Comparison of ENCODE assay signal across 9 cellular contexts in the genomic region with DNA sequence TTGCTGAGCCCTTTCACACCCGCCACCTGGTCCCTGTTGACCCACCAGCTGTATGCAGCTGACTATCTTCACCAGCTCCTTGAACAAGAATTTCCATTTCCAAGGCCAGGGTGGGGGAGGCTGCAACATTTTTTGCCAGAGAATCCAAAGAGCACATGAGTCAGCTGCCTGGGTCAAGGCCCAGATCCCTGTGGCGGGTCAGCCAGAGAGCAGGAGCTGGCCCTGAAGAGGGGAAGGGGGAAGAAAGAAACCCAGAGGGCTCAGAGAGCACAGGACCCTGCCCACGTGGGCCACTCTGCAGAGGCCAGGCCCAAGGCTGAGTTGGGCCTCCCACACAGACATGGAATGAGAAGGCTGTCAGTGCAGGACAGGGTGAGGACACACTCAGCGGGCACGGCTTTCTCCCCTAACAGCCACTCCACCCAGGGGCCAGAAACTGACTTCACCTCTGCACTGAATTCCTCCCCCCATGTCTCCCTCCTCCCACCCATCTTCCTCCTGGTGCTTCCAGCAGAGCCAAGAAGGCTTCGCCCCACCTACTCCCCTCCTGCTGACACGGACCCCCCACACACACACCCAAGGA. TPM values are rescaled to one million over a fixed set of nuclear protein-coding genes. Genes with fewer than 3 reads are reported as not detected.
DNase-seq lines count a peak whose midpoint lies in the region; ATAC-seq, FAIRE-seq and TF ChIP-seq lines count a peak whose summit lies in the region.
"Had no signal": no experiment of that assay in that cellular context is flagged by ENCODE, and none has a peak within 500 bp of the region (broad histone marks: within the 10 kb centered on the region; RNA-seq: fewer than 3 reads in every experiment).

No MANE protein-coding gene starts in this region.

- FAIRE-seq in bronchial epithelial cell (lab: Jason Lieb, UNC): no peak

- H3K27me3 ChIP-seq in bronchial epithelial cell (ENCODE audit: control insufficient read depth, insufficient read depth, low read length): no peaks in the 10 kb centered on the region
- no peaks in the 10 kb centered on the region for H3K27me3 ChIP-seq in left lung

- peak; percentile 63 for DNase-seq in HFF-Myc (ENCODE audit: extremely low read depth, low read depth)
- peak; percentile 57 for DNase-seq in bronchial epithelial cell (ENCODE audit: low read depth)
- DNase-seq in left lung: peak in 1 of 2 donors; percentile 82
- peak; percentile 92 for DNase-seq in stromal cell of bone marrow (ENCODE audit: low read depth)
- DNase-seq in mesenteric fat pad (ENCODE audit: low spot score): no peak
- DNase-seq in retina: no peak
- no peak for DNase-seq in 8988T
- DNase-seq: stimulated activated CD4-positive, alpha-beta T cell treated with anti-CD3 and anti-CD28 coated beads, Interleukin-1b, Interleukin-23, amount 100 ng/mL, for 48 hours had no signal

- intact Hi-C loops in left lung (cut with DNase I): no loop called here

- no peak for TF ChIP-seq CTCF in HFF-Myc (IDR thresholded peaks at IDR 0.05; ENCODE audit: low read depth, low read length, missing control alignments)
- no peak for TF ChIP-seq CTCF in bronchial epithelial cell (IDR thresholded peaks at IDR 0.05; ENCODE audit: insufficient read depth, low read length, severe bottlenecking)
- TF ChIP-seq CTCF in left lung (IDR thresholded peaks at IDR 0.05): no peak

- H3K36me3 ChIP-seq in bronchial epithelial cell (ENCODE audit: control insufficient read depth, insufficient read depth, low read length) (no peaks in the 10 kb centered on the region), left lung (no peaks in the 10 kb centered on the region)

- H3K27ac ChIP-seq in left lung: peak overlapping the region; percentile 39 to 53

- H3K4me3 ChIP-seq in HFF-Myc (replicated peaks; ENCODE audit: low read depth, low read length): no peak overlapping the region
- H3K4me3 ChIP-seq in bronchial epithelial cell (ENCODE audit: low read depth, low read length): no peak overlapping the region
- no peak overlapping the region for H3K4me3 ChIP-seq in left lung

- peaks cover 0 to 10% of the 10 kb centered on the region in 2 donors for H3K4me1 ChIP-seq in left lung

- H3K9me3 ChIP-seq in left lung: no peaks in the 10 kb centered on the region

- ATAC-seq in left lung (peak; percentile 75), HG02970 (IDR thresholded peaks at IDR 0.05; ENCODE audit: low FRiP score, unreplicated experiment) (no peak)

RNA-seq across cellular contexts. Expression of a gene that starts 28.9 kb away (rescaled TPM):
- 2,948 and 3,820 TPM in 2 replicates for total RNA-seq in bronchial epithelial cell
- 1,000 to 10,000 TPM; 1,672 to 1,797 TPM for total RNA-seq in left lung
- total RNA-seq in mesenteric fat pad: 1,184 TPM

RNA-seq across cellular contexts. Expression of a gene that starts 33.8 kb away (rescaled TPM):
- total RNA-seq in bronchial epithelial cell (not detected in 2 replicates), left lung (under 1 TPM in 1 of 2 donors, not detected in 1; 0.42 TPM), mesenteric fat pad (not detected)

RNA-seq across cellular contexts. Expression of a gene that starts 38.7 kb away (rescaled TPM):
- 10.8 and 16.8 TPM in 2 replicates for total RNA-seq in bronchial epithelial cell
- total RNA-seq in left lung: 1,000 to 10,000 TPM in 1 of 2 donors, 100 to 1,000 TPM in 1; 257 to 1,192 TPM
- 512 TPM for total RNA-seq in mesenteric fat pad

RNA-seq across cellular contexts. Expression of a gene that starts 42.1 kb away (rescaled TPM):
- total RNA-seq in bronchial epithelial cell (2.3 and 26.6 TPM in 2 replicates), left lung (1 to 10 TPM; 1.7 to 7.7 TPM), mesenteric fat pad (2.2 TPM)

RNA-seq across cellular contexts. Expression of a gene that starts 46.5 kb away (rescaled TPM):
- total RNA-seq in bronchial epithelial cell: 0.38 TPM in 1 of 2 replicates, not detected in the other
- total RNA-seq in left lung: not detected
- not detected for total RNA-seq in mesenteric fat pad

Comparison
In these comparisons a context has a peak if more than half of its experiments do, and no peak if none do; other contexts are left out.
1. DNase-seq: peak in HFF-Myc (single experiment), bronchial epithelial cell (single experiment) and stromal cell of bone marrow (single experiment); none in mesenteric fat pad (single experiment), retina (single experiment) and 8988T (single experiment).
2. RNA of a gene that starts 38.7 kb away (total RNA-seq): 257 to 1,192 TPM in left lung and 512 TPM in mesenteric fat pad (single experiment); 10.8 to 16.8 TPM in bronchial epithelial cell; every median in the first group is over 10 times any median in the second.